In genomic region chr5:10235350-10235749, GRCh38 we compare ENCODE assay signal across 1 cellular context.
TF ChIP-seq lines count a peak whose summit lies in the region.

No MANE protein-coding gene starts in this region.

TF ChIP-seq in HCT116, 20 proteins besides CTCF, POLR2A, EP300 and RAD21 (continued from another document):
- TF ChIP-seq REST (IDR thresholded peaks at IDR 0.05; ENCODE audit: low read depth), result no peak
- TF ChIP-seq TCF7L2 (IDR thresholded peaks at IDR 0.05; ENCODE audit: borderline replicate concordance, extremely low read depth, insufficient read depth, insufficient read length), result no peak
- TF ChIP-seq ATF3 (IDR thresholded peaks at IDR 0.05), result no peak
- no peak for TF ChIP-seq CEBPB (IDR thresholded peaks at IDR 0.05; ENCODE audit: low read depth)
